Comparison of ENCODE assay signal across 31 cellular contexts in genomic region chr1:183081402-183082110, GRCh38. TPM values are rescaled to one million over a fixed set of nuclear protein-coding genes. Genes with fewer than 3 reads are reported as not detected.
"Had no signal": no experiment of that assay in that cellular context is flagged by ENCODE, and none has a peak within 500 bp of the region (broad histone marks: within the 10 kb centered on the region; RNA-seq: fewer than 3 reads in every experiment).

No MANE protein-coding gene starts in this region.

- ATAC-seq: activated CD8-positive, alpha-beta T cell treated with anti-CD3 and anti-CD28 coated beads, Interleukin-2, amount 10 ng/mL, durations not matched to agents 7 days and 5 days; body of pancreas; PC-3; Right ventricle myocardium inferior had no signal

- H3K27ac ChIP-seq: body of pancreas, breast epithelium, Peyer's patch, RWPE1 had no signal

- H3K4me1 ChIP-seq: body of pancreas, breast epithelium had no signal

- DNase-seq: activated CD4-positive, alpha-beta T cell treated with anti-CD3 and anti-CD28 coated beads, Interleukin-2, amount 10 ng/mL, durations not matched to agents 7 days and 5 days; activated CD4-positive, alpha-beta T cell treated with anti-CD3 and anti-CD28 coated beads, Interleukin-2, amount 50 U/mL, for 48 hours; activated CD8-positive, alpha-beta T cell treated with anti-CD3 and anti-CD28 coated beads, Interleukin-2, amount 10 ng/mL, durations not matched to agents 7 days and 5 days; activated gamma-delta T cell; activated naive CD4-positive, alpha-beta T cell treated with Interleukin-2 at 50 U/mL for 16 hours; activated naive CD8-positive, alpha-beta T cell treated with anti-CD3 and anti-CD28 coated beads, Interleukin-2, amount 10 ng/mL, durations not matched to agents 7 days and 5 days; activated T-cell treated with anti-CD3 and anti-CD28 coated beads, Interleukin-2, amount 50 U/mL, for 24 hours; body of pancreas; MM.1S; MV-4-11; NCI-H1092; NCI-H146; NCI-H187; NCI-H2029 treated with DMSO at 0.1 percent for 48 hours; NCI-H2107; NCI-H2171; NCI-H510A; NCI-H526; NCI-H748 treated with DMSO at 0.1 percent for 48 hours; NK-92 treated with Interleukin-12 subunit alpha and Interleukin-12 subunit beta, amount 100 ng/mL, for 24 hours; PC-3; Peyer's patch; SIG-M5; SW 1271; T-helper 1 cell; T-helper 2 cell; T-helper 9 cell had no signal

- H3K4me3 ChIP-seq: body of pancreas, breast epithelium, Peyer's patch had no signal

- H3K36me3 ChIP-seq: breast epithelium, Peyer's patch had no signal

- H3K9me3 ChIP-seq: body of pancreas, breast epithelium, Peyer's patch had no signal

- H3K27me3 ChIP-seq: body of pancreas, breast epithelium, Peyer's patch had no signal

- FAIRE-seq: astrocyte had no signal

RNA-seq across cellular contexts. Expression of gene LAMC1, which starts 58.3 kb away (rescaled TPM):
- total RNA-seq: activated CD4-positive, alpha-beta T cell treated with anti-CD3 and anti-CD28 coated beads, Interleukin-2, amount 10 ng/mL, durations not matched to agents 7 days and 5 days; activated CD8-positive, alpha-beta T cell treated with anti-CD3 and anti-CD28 coated beads, Interleukin-2, amount 10 ng/mL, durations not matched to agents 7 days and 5 days had no signal
